ENCODE assay signal across 1 cellular context in the genomic region with DNA sequence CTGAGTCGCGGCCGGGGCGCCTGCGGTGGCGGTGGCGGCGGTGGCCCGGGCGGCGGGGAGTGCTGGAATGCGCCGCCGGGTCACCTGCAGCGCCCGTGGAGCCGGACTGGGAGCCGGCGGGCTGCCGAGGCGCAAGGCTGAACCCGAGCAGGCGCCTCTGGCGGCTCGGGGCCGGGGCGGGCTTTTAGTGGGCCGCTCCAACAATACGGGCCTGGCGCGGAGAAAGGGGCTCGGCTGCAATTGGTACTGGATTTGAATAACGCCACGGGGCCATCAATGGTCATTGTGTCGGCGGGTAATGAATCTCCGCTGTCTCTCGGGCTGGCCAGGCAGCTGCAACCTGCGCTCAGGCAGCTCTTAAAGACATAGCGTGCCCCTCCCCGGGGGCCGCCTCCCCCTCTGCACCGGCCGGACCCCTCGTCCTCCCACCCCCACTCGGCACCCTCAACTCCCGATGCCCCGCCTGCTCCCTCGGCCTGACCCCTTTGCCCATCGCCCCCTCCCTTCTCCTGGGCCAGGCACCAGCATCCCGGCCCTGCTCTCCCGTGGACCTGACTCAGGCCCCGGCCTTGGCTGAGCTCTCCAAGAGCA.
TF ChIP-seq lines count a peak whose summit lies in the region.

No MANE protein-coding gene starts in this region.

TF ChIP-seq in HepG2, 621 proteins besides CTCF, POLR2A, EP300 and RAD21:
- TF ChIP-seq, protein P1, sequence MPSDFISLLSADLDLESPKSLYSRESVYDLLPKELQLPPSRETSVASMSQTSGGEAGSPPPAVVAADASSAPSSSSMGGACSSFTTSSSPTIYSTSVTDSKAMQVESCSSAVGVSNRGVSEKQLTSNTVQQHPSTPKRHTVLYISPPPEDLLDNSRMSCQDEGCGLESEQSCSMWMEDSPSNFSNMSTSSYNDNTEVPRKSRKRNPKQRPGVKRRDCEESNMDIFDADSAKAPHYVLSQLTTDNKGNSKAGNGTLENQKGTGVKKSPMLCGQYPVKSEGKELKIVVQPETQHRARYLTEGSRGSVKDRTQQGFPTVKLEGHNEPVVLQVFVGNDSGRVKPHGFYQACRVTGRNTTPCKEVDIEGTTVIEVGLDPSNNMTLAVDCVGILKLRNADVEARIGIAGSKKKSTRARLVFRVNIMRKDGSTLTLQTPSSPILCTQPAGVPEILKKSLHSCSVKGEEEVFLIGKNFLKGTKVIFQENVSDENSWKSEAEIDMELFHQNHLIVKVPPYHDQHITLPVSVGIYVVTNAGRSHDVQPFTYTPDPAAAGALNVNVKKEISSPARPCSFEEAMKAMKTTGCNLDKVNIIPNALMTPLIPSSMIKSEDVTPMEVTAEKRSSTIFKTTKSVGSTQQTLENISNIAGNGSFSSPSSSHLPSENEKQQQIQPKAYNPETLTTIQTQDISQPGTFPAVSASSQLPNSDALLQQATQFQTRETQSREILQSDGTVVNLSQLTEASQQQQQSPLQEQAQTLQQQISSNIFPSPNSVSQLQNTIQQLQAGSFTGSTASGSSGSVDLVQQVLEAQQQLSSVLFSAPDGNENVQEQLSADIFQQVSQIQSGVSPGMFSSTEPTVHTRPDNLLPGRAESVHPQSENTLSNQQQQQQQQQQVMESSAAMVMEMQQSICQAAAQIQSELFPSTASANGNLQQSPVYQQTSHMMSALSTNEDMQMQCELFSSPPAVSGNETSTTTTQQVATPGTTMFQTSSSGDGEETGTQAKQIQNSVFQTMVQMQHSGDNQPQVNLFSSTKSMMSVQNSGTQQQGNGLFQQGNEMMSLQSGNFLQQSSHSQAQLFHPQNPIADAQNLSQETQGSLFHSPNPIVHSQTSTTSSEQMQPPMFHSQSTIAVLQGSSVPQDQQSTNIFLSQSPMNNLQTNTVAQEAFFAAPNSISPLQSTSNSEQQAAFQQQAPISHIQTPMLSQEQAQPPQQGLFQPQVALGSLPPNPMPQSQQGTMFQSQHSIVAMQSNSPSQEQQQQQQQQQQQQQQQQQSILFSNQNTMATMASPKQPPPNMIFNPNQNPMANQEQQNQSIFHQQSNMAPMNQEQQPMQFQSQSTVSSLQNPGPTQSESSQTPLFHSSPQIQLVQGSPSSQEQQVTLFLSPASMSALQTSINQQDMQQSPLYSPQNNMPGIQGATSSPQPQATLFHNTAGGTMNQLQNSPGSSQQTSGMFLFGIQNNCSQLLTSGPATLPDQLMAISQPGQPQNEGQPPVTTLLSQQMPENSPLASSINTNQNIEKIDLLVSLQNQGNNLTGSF (CRISPR knock-in tag; IDR thresholded peaks at IDR 0.05): no peak
- TF ChIP-seq ZNF749 (CRISPR knock-in tag; IDR thresholded peaks at IDR 0.05; ENCODE audit: borderline replicate concordance): no peak
